14 cellular contexts compared by ENCODE assay signal in the genomic region with DNA sequence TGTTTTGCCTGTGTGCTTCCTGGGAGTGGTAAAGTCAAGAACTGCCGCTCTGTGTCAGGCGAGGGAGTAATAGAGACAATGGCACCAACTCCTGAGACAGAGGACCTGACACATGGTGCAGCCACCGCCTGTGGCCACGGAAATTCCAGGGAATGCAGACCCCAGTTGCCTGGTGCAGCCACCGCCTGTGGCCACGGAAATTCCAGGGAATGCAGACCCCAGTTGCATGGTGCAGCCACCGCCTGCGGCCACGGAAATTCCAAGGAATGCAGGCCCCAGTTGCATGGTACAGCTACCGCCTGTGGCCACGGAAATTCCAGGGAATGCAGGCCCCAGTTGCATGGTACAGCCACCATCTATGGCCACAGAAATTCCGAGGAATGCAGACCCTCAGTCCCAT.
"Had no signal": no experiment of that assay in that cellular context is flagged by ENCODE, and none has a peak within 500 bp of the region (broad histone marks: within the 10 kb centered on the region; RNA-seq: fewer than 3 reads in every experiment).

No MANE protein-coding gene starts in this region.

- H3K36me3 ChIP-seq: adrenal gland, neutrophil, thyroid gland had no signal

- H3K4me1 ChIP-seq: thyroid gland had no signal

- ATAC-seq: esophagus mucosa, sciatic nerve had no signal

- H3K4me3 ChIP-seq: adrenal gland, thyroid gland had no signal

- H3K9me3 ChIP-seq: adrenal gland, neutrophil, thyroid gland had no signal

- H3K27me3 ChIP-seq: adrenal gland, neutrophil, thyroid gland had no signal

- H3K27ac ChIP-seq: neutrophil, thyroid gland had no signal

- DNase-seq: activated B cell treated with CpG ODN at 0.5 μM for 24 hours; activated CD4-positive, alpha-beta T cell treated with anti-CD3 and anti-CD28 coated beads, Interleukin-2, amount 10 ng/mL, durations not matched to agents 7 days and 5 days; activated naive CD4-positive, alpha-beta T cell treated with anti-CD3 and anti-CD28 coated beads, Interleukin-2, amount 50 U/mL, for 16 hours; activated T-cell treated with anti-CD3 and anti-CD28 coated beads for 4 hours; dermis blood vessel endothelial cell; head of caudate nucleus; naive B cell; stimulated activated CD4-positive, alpha-beta T cell treated with anti-CD3 and anti-CD28 coated beads, Interleukin-2, amount 100 ng/mL, for 48 hours; stimulated activated naive CD4-positive, alpha-beta T cell treated with Interleukin-2 at 50 U/mL for 16 hours; thyroid gland had no signal
